In the genomic region with DNA sequence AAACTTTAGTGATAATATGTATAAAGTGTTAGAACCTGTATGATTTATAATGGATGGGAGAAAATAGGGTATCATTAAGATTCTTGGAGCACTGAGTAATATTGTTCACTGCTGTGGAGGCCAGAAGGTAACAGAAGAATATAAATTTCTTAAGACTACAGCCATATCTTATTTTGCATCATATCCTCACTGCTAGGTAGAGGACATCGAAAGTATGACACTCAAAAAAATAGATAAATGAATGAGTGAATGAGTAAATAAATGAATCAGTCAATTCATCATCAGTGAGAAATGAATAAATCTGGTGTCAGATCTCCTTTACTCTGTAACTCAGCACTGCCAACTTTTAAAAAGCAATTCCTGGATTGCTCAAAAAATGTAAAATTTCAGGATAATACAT, we compare ENCODE assay signal across 20 cellular contexts. TPM values are rescaled to one million over a fixed set of nuclear protein-coding genes. Genes with fewer than 3 reads are reported as not detected.
A peak's percentile ranks its signal among the peaks of the same experiment; 100 is the strongest.
DNase-seq lines count a peak whose midpoint lies in the region; ATAC-seq, FAIRE-seq and TF ChIP-seq lines count a peak whose summit lies in the region.
"Had no signal": no experiment of that assay in that cellular context is flagged by ENCODE, and none has a peak within 500 bp of the region (broad histone marks: within the 10 kb centered on the region; RNA-seq: fewer than 3 reads in every experiment).

No MANE protein-coding gene starts in this region.

- no peaks in the 10 kb centered on the region for H3K79me2 ChIP-seq in PC-3 (ENCODE audit: low read length)

- POLR2A ChIA-PET in A549 (lab: Yijun Ruan, JAX) (no interaction called here), PC-3 (lab: Charles Lee; ENCODE audit: unreplicated experiment) (interaction anchor here (1.2 kb wide), 1 partner anchor 195 kb away, joined by 9 read pairs; no protein-coding TSS in a partner anchor)

- peak overlapping the region; percentile 52; the same call in 1 of the 2 replicates for H2AFZ ChIP-seq in PC-3 (ENCODE audit: low read length)
- H2AFZ ChIP-seq: GM23248 had no signal

- H3K4me3 ChIP-seq in A549 (no peak overlapping the region), PC-3 (ENCODE audit: low read length) (peak overlapping the region; percentile 38; the same call in 1 of the 2 replicates), bronchial epithelial cell (ENCODE audit: low read depth, low read length) (no peak overlapping the region), prostate gland (no peak overlapping the region)
- H3K4me3 ChIP-seq: GM23248 had no signal

- no peaks in the 10 kb centered on the region for H3K36me3 Mint-ChIP-seq in stimulated activated effector memory CD8-positive, alpha-beta T cell treated with anti-CD3 and anti-CD28 coated beads, Interleukin-12 subunit alpha, Interleukin-12 subunit beta, amount 100 ng/mL, for 72 hours
- H3K36me3 Mint-ChIP-seq: CD4-positive, alpha-beta memory T cell had no signal

- no TSS peak for BruUV-seq in PC-3 (replicated peaks; lab: Mats Ljungman, UMichigan)

- H3F3A ChIP-seq in PC-3 (ENCODE audit: low read length, unreplicated experiment), result peaks cover 4% of the 10 kb centered on the region

- H3K9me3 Mint-ChIP-seq in stimulated activated effector memory CD8-positive, alpha-beta T cell treated with anti-CD3 and anti-CD28 coated beads, Interleukin-12 subunit alpha, Interleukin-12 subunit beta, amount 100 ng/mL, for 72 hours, result peaks cover 3% of the 10 kb centered on the region

- H3K9me2 ChIP-seq in PC-3 (replicated peaks; ENCODE audit: low read length), result no peaks in the 10 kb centered on the region

- TF ChIP-seq POLR2A in A549 (IDR thresholded peaks at IDR 0.05; ENCODE audit: low read length) (no peak), prostate gland (IDR thresholded peaks at IDR 0.05) (no peak)

- H3K4me2 ChIP-seq in A549, result peak overlapping the region; percentile 45; the same call in 1 of the 3 replicates
- H3K4me2 ChIP-seq in PC-3 (ENCODE audit: low read length), result peak overlapping the region; percentile 78

- H3K4me3 Mint-ChIP-seq in stimulated activated effector memory CD8-positive, alpha-beta T cell treated with anti-CD3 and anti-CD28 coated beads, Interleukin-12 subunit alpha, Interleukin-12 subunit beta, amount 100 ng/mL, for 72 hours, result no peak overlapping the region
- H3K4me3 Mint-ChIP-seq: CD4-positive, alpha-beta memory T cell had no signal

- 3% methylated on average over 1 of the region's 1 CpG for WGBS in A549 (ENCODE audit: missing lambda C conversion rate)
- 89% methylated on average over 1 of the region's 1 CpG for WGBS in prostate gland

- DNase-seq in A549 (ENCODE audit: low read depth in 1 of 2, low spot score in 1 of 2) (no peak), PC-3 (peak; percentile 68), bronchial epithelial cell (ENCODE audit: low read depth) (peak; percentile 79), prostate gland (ENCODE audit: low spot score) (no peak), COLO829 (ENCODE audit: low spot score) (no peak)
- DNase-seq in stimulated activated effector memory CD8-positive, alpha-beta T cell treated with anti-CD3 and anti-CD28 coated beads, Interleukin-12 subunit alpha, Interleukin-12 subunit beta, amount 100 ng/mL, for 72 hours (ENCODE audit: low spot score in 2 of 2), result no peak
- DNase-seq: 8988T; C1 segment of cervical spinal cord; CD4-positive, alpha-beta memory T cell; DND-41; GM23248; H7 had no signal

- H3K36me3 ChIP-seq in PC-3 (ENCODE audit: low read depth, low read length) (no peaks in the 10 kb centered on the region), bronchial epithelial cell (ENCODE audit: control insufficient read depth, insufficient read depth, low read length) (no peaks in the 10 kb centered on the region), prostate gland (no peaks in the 10 kb centered on the region)

- intact Hi-C loops in PC-3 (cut with micrococcal nuclease), result loop anchor here (2.0 to 10.0 kb wide), 3 partner anchors 54 to 138 kb away; no protein-coding TSS in a partner anchor
- intact Hi-C loops in prostate gland (cut with DNase I), result no loop called here

- H3K9me3 ChIP-seq in A549 (0 out of 3 replicates have a peak, but pooled peaks cover 2% of the 10 kb centered on the region), PC-3 (ENCODE audit: low read length) (no peaks in the 10 kb centered on the region), prostate gland (no peaks in the 10 kb centered on the region)
- H3K9me3 ChIP-seq: Caco-2 had no signal

- CTCF ChIA-PET in A549 (lab: Yijun Ruan, JAX), result no interaction called here
- CTCF ChIA-PET in PC-3 (lab: Charles Lee), result no interaction called here

- H3K4me1 Mint-ChIP-seq in stimulated activated effector memory CD8-positive, alpha-beta T cell treated with anti-CD3 and anti-CD28 coated beads, Interleukin-12 subunit alpha, Interleukin-12 subunit beta, amount 100 ng/mL, for 72 hours, result no peaks in the 10 kb centered on the region
- H3K4me1 Mint-ChIP-seq: CD4-positive, alpha-beta memory T cell had no signal

- ATAC-seq in A549, result peak in 1 of 2 experiments; percentile 19; a peak in 2 of 6 replicates
- peak; percentile 86 for ATAC-seq in PC-3
- peak; percentile 85 for ATAC-seq in stimulated activated effector memory CD8-positive, alpha-beta T cell treated with anti-CD3 and anti-CD28 coated beads, Interleukin-12 subunit alpha, Interleukin-12 subunit beta, amount 100 ng/mL, for 72 hours
- no peak for ATAC-seq in HG02852 (IDR thresholded peaks at IDR 0.05; ENCODE audit: unreplicated experiment)
- ATAC-seq: HCT116 had no signal

- no peak overlapping the region for H3K27ac ChIP-seq in A549
- peak overlapping the region; percentile 96 for H3K27ac ChIP-seq in PC-3 (ENCODE audit: low read length)
- H3K27ac ChIP-seq in prostate gland, result no peak overlapping the region
- H3K27ac ChIP-seq: GM23248 had no signal

- H3K9ac ChIP-seq in PC-3 (ENCODE audit: low read length), result peak overlapping the region; percentile 68
- H3K9ac ChIP-seq: GM23248 had no signal

- H4K20me1 ChIP-seq in PC-3 (ENCODE audit: low read length), result no peaks in the 10 kb centered on the region

- H3K27me3 ChIP-seq in PC-3 (ENCODE audit: low read length) (no peaks in the 10 kb centered on the region), bronchial epithelial cell (ENCODE audit: control insufficient read depth, insufficient read depth, low read length) (no peaks in the 10 kb centered on the region), prostate gland (replicated peaks; ENCODE audit: insufficient read depth) (no peaks in the 10 kb centered on the region)

- FAIRE-seq in A549 (lab: Jason Lieb, UNC), result no peak
- no peak for FAIRE-seq in bronchial epithelial cell (lab: Jason Lieb, UNC)
- FAIRE-seq: GM12892, GM19239, H1 had no signal

- no peak for TF ChIP-seq RAD21 in A549 (conservative IDR thresholded peaks at IDR 0.05 in 1 of 2, IDR thresholded peaks at IDR 0.05 in 1 of 2)

- peaks cover 14% of the 10 kb centered on the region; the same call in 1 of the 3 replicates for H3K4me1 ChIP-seq in A549
- H3K4me1 ChIP-seq in PC-3 (ENCODE audit: insufficient read depth, low read length), result peaks cover 22% of the 10 kb centered on the region
- H3K4me1 ChIP-seq in prostate gland (replicated peaks), result no peaks in the 10 kb centered on the region
- H3K4me1 ChIP-seq: Caco-2 had no signal

- TF ChIP-seq CTCF in A549 (IDR thresholded peaks at IDR 0.05), result no peak
- no peak for TF ChIP-seq CTCF in PC-3 (conservative IDR thresholded peaks at IDR 0.05; ENCODE audit: low read depth, low read length)
- no peak for TF ChIP-seq CTCF in bronchial epithelial cell (IDR thresholded peaks at IDR 0.05; ENCODE audit: insufficient read depth, low read length, severe bottlenecking)
- TF ChIP-seq CTCF in prostate gland (IDR thresholded peaks at IDR 0.05), result no peak

- TF ChIP-seq EP300 in A549 (IDR thresholded peaks at IDR 0.05), result no peak

- no peak overlapping the region for H3K27ac Mint-ChIP-seq in stimulated activated effector memory CD8-positive, alpha-beta T cell treated with anti-CD3 and anti-CD28 coated beads, Interleukin-12 subunit alpha, Interleukin-12 subunit beta, amount 100 ng/mL, for 72 hours
- H3K27ac Mint-ChIP-seq: CD4-positive, alpha-beta memory T cell had no signal

TF ChIP-seq in A549, 52 proteins besides CTCF, POLR2A, EP300 and RAD21:
- TF ChIP-seq MAFK (IDR thresholded peaks at IDR 0.05; ENCODE audit: partially characterized antibody), result no peak
- TF ChIP-seq, protein P1, sequence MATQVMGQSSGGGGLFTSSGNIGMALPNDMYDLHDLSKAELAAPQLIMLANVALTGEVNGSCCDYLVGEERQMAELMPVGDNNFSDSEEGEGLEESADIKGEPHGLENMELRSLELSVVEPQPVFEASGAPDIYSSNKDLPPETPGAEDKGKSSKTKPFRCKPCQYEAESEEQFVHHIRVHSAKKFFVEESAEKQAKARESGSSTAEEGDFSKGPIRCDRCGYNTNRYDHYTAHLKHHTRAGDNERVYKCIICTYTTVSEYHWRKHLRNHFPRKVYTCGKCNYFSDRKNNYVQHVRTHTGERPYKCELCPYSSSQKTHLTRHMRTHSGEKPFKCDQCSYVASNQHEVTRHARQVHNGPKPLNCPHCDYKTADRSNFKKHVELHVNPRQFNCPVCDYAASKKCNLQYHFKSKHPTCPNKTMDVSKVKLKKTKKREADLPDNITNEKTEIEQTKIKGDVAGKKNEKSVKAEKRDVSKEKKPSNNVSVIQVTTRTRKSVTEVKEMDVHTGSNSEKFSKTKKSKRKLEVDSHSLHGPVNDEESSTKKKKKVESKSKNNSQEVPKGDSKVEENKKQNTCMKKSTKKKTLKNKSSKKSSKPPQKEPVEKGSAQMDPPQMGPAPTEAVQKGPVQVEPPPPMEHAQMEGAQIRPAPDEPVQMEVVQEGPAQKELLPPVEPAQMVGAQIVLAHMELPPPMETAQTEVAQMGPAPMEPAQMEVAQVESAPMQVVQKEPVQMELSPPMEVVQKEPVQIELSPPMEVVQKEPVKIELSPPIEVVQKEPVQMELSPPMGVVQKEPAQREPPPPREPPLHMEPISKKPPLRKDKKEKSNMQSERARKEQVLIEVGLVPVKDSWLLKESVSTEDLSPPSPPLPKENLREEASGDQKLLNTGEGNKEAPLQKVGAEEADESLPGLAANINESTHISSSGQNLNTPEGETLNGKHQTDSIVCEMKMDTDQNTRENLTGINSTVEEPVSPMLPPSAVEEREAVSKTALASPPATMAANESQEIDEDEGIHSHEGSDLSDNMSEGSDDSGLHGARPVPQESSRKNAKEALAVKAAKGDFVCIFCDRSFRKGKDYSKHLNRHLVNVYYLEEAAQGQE (IDR thresholded peaks at IDR 0.05), result no peak
- TF ChIP-seq RNF2 (IDR thresholded peaks at IDR 0.05; ENCODE audit: borderline replicate concordance, low read depth), result no peak
- TF ChIP-seq, protein P2, sequence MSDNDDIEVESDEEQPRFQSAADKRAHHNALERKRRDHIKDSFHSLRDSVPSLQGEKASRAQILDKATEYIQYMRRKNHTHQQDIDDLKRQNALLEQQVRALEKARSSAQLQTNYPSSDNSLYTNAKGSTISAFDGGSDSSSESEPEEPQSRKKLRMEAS (IDR thresholded peaks at IDR 0.05), result no peak
- no peak for TF ChIP-seq JUNB (IDR thresholded peaks at IDR 0.05)

RNA-seq across cellular contexts. Expression of a gene that starts 33.2 kb away (rescaled TPM):
- not detected in 2 replicates for polyA plus RNA-seq in A549 (2011; rRNA removed)
- polyA plus RNA-seq in A549 (2012; cell fraction: cytosol; rRNA removed), result not detected in 2 replicates
- polyA plus RNA-seq in A549 (2012; cell fraction: nucleus; rRNA removed), result not detected in 2 replicates
- polyA plus RNA-seq in A549 (2017; fragmentation: RNase III; extraction: RNeasy Plus Mini Kit Qiagen cat#74134 plus additional on column Dnase treatment), result not detected in 3 replicates
- polyA minus RNA-seq in A549 (2011; rRNA and poly(A)+ RNA removed), result not detected in 2 replicates
- 0.22 TPM in 1 of 2 replicates, not detected in the other for total RNA-seq in PC-3 (2014; rRNA removed)
- not detected in 2 replicates for total RNA-seq in bronchial epithelial cell
- total RNA-seq in prostate gland, result not detected
- total RNA-seq: A673; Caco-2; CD4-positive, alpha-beta memory T cell; GM23248; H1; H7 had no signal
- polyA plus RNA-seq: BJ; CD4-positive, alpha-beta memory T cell; GM23248; H1 had no signal

Comparison
In these comparisons a context has a peak if more than half of its experiments do, and no peak if none do; other contexts are left out.
1. DNase-seq: peak in PC-3 (single experiment) and bronchial epithelial cell (single experiment); none in A549 (0 of 2), stimulated activated effector memory CD8-positive, alpha-beta T cell treated with anti-CD3 and anti-CD28 coated beads, Interleukin-12 subunit alpha, Interleukin-12 subunit beta, amount 100 ng/mL, for 72 hours (0 of 2), prostate gland (single experiment) and COLO829 (single experiment).